ENCODE assay signal across 1 cellular context in genomic region chr2:241770185-241770935, GRCh38.
TF ChIP-seq lines count a peak whose summit lies in the region.

No MANE protein-coding gene starts in this region.

TF ChIP-seq in HepG2, 621 proteins besides CTCF, POLR2A, EP300 and RAD21 (continued from another document and continues in another):
- no peak; the same call in 1 of the 2 replicates for TF ChIP-seq ZNF512 (CRISPR knock-in tag; IDR thresholded peaks at IDR 0.05)
- TF ChIP-seq ZNF432 (CRISPR knock-in tag; IDR thresholded peaks at IDR 0.05; ENCODE audit: borderline replicate concordance) = no peak
- TF ChIP-seq FOXA1 (IDR thresholded peaks at IDR 0.05) = no peak
- TF ChIP-seq FOXA1 (CRISPR knock-in tag; IDR thresholded peaks at IDR 0.05) = peak; percentile 76
- peak; percentile 75; the same call in 1 of the 2 replicates for TF ChIP-seq ESRRA (CRISPR knock-in tag; IDR thresholded peaks at IDR 0.05; ENCODE audit: low read depth)
- TF ChIP-seq MEIS1 (CRISPR knock-in tag; IDR thresholded peaks at IDR 0.05; ENCODE audit: borderline replicate concordance) = no peak
- peak; percentile 97 for TF ChIP-seq ZBTB7B (CRISPR knock-in tag; IDR thresholded peaks at IDR 0.05)
- TF ChIP-seq ZKSCAN1 (IDR thresholded peaks at IDR 0.05; ENCODE audit: low read length) = peak; percentile 71
- peak; percentile 85 for TF ChIP-seq PHF21A (CRISPR knock-in tag; IDR thresholded peaks at IDR 0.05)
- TF ChIP-seq ZFP36 (IDR thresholded peaks at IDR 0.05; ENCODE audit: borderline replicate concordance, low read depth, low read length, partially characterized antibody) = no peak
- TF ChIP-seq IRF9 (CRISPR knock-in tag; IDR thresholded peaks at IDR 0.05; ENCODE audit: borderline replicate concordance) = peak; percentile 50; the same call in 1 of the 2 replicates
- no peak for TF ChIP-seq XBP1 (CRISPR knock-in tag; IDR thresholded peaks at IDR 0.05)
- peak; percentile 77; the same call in 1 of the 2 replicates for TF ChIP-seq NAIF1 (CRISPR knock-in tag; IDR thresholded peaks at IDR 0.05; ENCODE audit: borderline replicate concordance)
- TF ChIP-seq PBX3 (CRISPR knock-in tag; IDR thresholded peaks at IDR 0.05; ENCODE audit: borderline replicate concordance) = peak; percentile 9; the same call in 1 of the 2 replicates
- peak; percentile 81 for TF ChIP-seq ZNF703 (CRISPR knock-in tag; IDR thresholded peaks at IDR 0.05; ENCODE audit: borderline replicate concordance)
- TF ChIP-seq ZNF282 (IDR thresholded peaks at IDR 0.05; ENCODE audit: partially characterized antibody) = no peak
- TF ChIP-seq ZBTB4 (CRISPR knock-in tag; IDR thresholded peaks at IDR 0.05; ENCODE audit: borderline replicate concordance) = no peak
- peak; percentile 88 for TF ChIP-seq RARA (CRISPR knock-in tag; IDR thresholded peaks at IDR 0.05)
- peak; percentile 90 for TF ChIP-seq DMAP1 (CRISPR knock-in tag; IDR thresholded peaks at IDR 0.05)
- TF ChIP-seq ZBTB33 (CRISPR knock-in tag; IDR thresholded peaks at IDR 0.05) = peak; percentile 64; the same call in 1 of the 2 replicates
- peak; percentile 69 for TF ChIP-seq TFDP2 (CRISPR knock-in tag; IDR thresholded peaks at IDR 0.05)
- no peak for TF ChIP-seq ZNF878 (CRISPR knock-in tag; IDR thresholded peaks at IDR 0.05)
- peak; percentile 80 for TF ChIP-seq SKI (IDR thresholded peaks at IDR 0.05; ENCODE audit: partially characterized antibody)
- peak; percentile 70; the same call in 1 of the 2 replicates for TF ChIP-seq SP140L (CRISPR knock-in tag; IDR thresholded peaks at IDR 0.05; ENCODE audit: borderline replicate concordance)
- peak; percentile 98 for TF ChIP-seq SAP130 (CRISPR knock-in tag; IDR thresholded peaks at IDR 0.05; ENCODE audit: low read depth)
- TF ChIP-seq ZNF773 (CRISPR knock-in tag; IDR thresholded peaks at IDR 0.05; ENCODE audit: borderline replicate concordance) = peak; percentile 29; the same call in 1 of the 2 replicates
- 0 out of 2 replicates have a peak, but pooled peaks have one; percentile 25 for TF ChIP-seq ZNF652 (CRISPR knock-in tag; IDR thresholded peaks at IDR 0.05; ENCODE audit: borderline replicate concordance, low read depth)
- no peak; the same call in 1 of the 2 replicates for TF ChIP-seq THAP7 (CRISPR knock-in tag; IDR thresholded peaks at IDR 0.05)
- no peak for TF ChIP-seq MBNL3 (CRISPR knock-in tag; conservative IDR thresholded peaks at IDR 0.05)
- peak; percentile 84 for TF ChIP-seq SP4 (CRISPR knock-in tag; IDR thresholded peaks at IDR 0.05)
- TF ChIP-seq FOXK1 (CRISPR knock-in tag; IDR thresholded peaks at IDR 0.05; ENCODE audit: borderline replicate concordance, low read depth) = peak; percentile 86; the same call in 1 of the 2 replicates
- TF ChIP-seq THAP8 (CRISPR knock-in tag; IDR thresholded peaks at IDR 0.05; ENCODE audit: borderline replicate concordance) = 0 out of 2 replicates have a peak, but pooled peaks have one; percentile 58
- no peak for TF ChIP-seq RFX1 (IDR thresholded peaks at IDR 0.05)
- peak; percentile 95 for TF ChIP-seq ZNF552 (CRISPR knock-in tag; IDR thresholded peaks at IDR 0.05; ENCODE audit: borderline replicate concordance)
- TF ChIP-seq ZNF430 (CRISPR knock-in tag; IDR thresholded peaks at IDR 0.05) = peak; percentile 99
- TF ChIP-seq PHF5A (CRISPR knock-in tag; IDR thresholded peaks at IDR 0.05; ENCODE audit: low read depth, unreplicated experiment) = peak; percentile 94
- TF ChIP-seq ZNF549 (CRISPR knock-in tag; IDR thresholded peaks at IDR 0.05) = no peak
- TF ChIP-seq PHF8 (CRISPR knock-in tag; IDR thresholded peaks at IDR 0.05) = peak; percentile 70
- TF ChIP-seq ATF2 (CRISPR knock-in tag; IDR thresholded peaks at IDR 0.05) = peak; percentile 83
- peak; percentile 89; the same call in 1 of the 2 replicates for TF ChIP-seq ZSCAN20 (CRISPR knock-in tag; IDR thresholded peaks at IDR 0.05; ENCODE audit: borderline replicate concordance)
- peak; percentile 98 for TF ChIP-seq POLR2AphosphoS5 (IDR thresholded peaks at IDR 0.05; ENCODE audit: low read depth, low read length)
- TF ChIP-seq HCFC1 (IDR thresholded peaks at IDR 0.05; ENCODE audit: low read depth, low read length) = peak; percentile 39; the same call in 1 of the 2 replicates
- TF ChIP-seq ETV5 (CRISPR knock-in tag; IDR thresholded peaks at IDR 0.05; ENCODE audit: borderline replicate concordance) = peak; percentile 98
- no peak for TF ChIP-seq EEA1 (CRISPR knock-in tag; IDR thresholded peaks at IDR 0.05; ENCODE audit: borderline replicate concordance)
- peak; percentile 77 for TF ChIP-seq TFE3 (CRISPR knock-in tag; IDR thresholded peaks at IDR 0.05)
- TF ChIP-seq MAFK (conservative IDR thresholded peaks at IDR 0.05 in 1 of 2, IDR thresholded peaks at IDR 0.05 in 1 of 2; ENCODE audit: low read length in 2 of 2) = no peak
- TF ChIP-seq GATAD1 (CRISPR knock-in tag; IDR thresholded peaks at IDR 0.05) = peak; percentile 82
